1 cellular context compared by ENCODE assay signal in the genomic region with DNA sequence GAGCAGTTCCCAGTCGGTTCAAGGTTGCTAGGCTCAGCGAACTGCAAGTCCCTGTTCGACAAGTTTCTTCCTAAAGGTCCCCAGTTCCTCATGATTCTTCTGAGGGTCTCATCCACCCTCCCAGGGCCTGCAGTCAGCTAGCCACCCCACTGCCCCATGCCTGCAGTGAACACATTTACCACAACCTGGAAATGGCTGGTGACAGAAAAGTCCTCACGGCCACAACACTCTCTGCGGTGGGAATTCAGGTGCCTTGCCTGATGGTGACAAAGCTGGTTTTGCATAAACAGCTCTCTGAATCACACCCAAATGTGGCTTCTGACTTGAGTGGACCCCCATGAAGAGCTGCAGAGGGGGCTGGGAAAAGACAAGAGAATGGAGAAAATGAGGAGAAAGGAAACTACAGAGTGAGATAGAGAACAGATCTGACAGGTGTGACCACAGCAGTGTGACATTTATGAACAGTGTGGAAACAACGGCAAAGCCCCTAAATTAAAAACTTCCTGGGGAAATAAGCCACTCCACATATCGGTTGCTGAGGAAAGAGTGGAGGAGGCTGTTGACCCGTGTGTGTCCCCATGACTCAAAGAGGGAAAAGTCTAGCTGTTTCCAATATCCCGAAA.
TF ChIP-seq lines count a peak whose summit lies in the region.

No MANE protein-coding gene starts in this region.

TF ChIP-seq in GM12878, 131 proteins besides CTCF, POLR2A, EP300 and RAD21 (continues in another document):
- TF ChIP-seq DPF2 (IDR thresholded peaks at IDR 0.05) (peak; percentile 62; the same call in 1 of the 2 replicates), RBBP5 (conservative IDR thresholded peaks at IDR 0.05) (no peak), EED (IDR thresholded peaks at IDR 0.05; ENCODE audit: low read depth) (peak; percentile 73; the same call in 1 of the 2 replicates), HDAC2 (IDR thresholded peaks at IDR 0.05) (no peak), TBL1XR1 (IDR thresholded peaks at IDR 0.05; ENCODE audit: low read depth, low read length) (0 out of 2 replicates have a peak, but pooled peaks have one; percentile 28), PKNOX1 (IDR thresholded peaks at IDR 0.05) (peak; percentile 34; the same call in 1 of the 2 replicates), CREM (IDR thresholded peaks at IDR 0.05; ENCODE audit: low read depth) (peak; percentile 59; the same call in 1 of the 2 replicates), TAF1 (IDR thresholded peaks at IDR 0.05; ENCODE audit: borderline replicate concordance, low read depth, low read length) (peak; percentile 37; the same call in 1 of the 2 replicates), STAT1 (conservative IDR thresholded peaks at IDR 0.05) (no peak), ZNF217 (IDR thresholded peaks at IDR 0.05) (no peak), TCF12 (IDR thresholded peaks at IDR 0.05; ENCODE audit: low read depth, low read length) (peak; percentile 48; the same call in 1 of the 2 replicates), BACH1 (IDR thresholded peaks at IDR 0.05; ENCODE audit: borderline replicate concordance) (0 out of 2 replicates have a peak, but pooled peaks have one; percentile 18), CREB1 (IDR thresholded peaks at IDR 0.05; ENCODE audit: low read depth) (no peak), TCF7 (IDR thresholded peaks at IDR 0.05; ENCODE audit: borderline replicate concordance) (0 out of 2 replicates have a peak, but pooled peaks have one; percentile 36), POU2F2 (IDR thresholded peaks at IDR 0.05; ENCODE audit: borderline replicate concordance, low read depth, low read length) (peak; percentile 93; the same call in 2 of the 3 replicates), PAX5 (IDR thresholded peaks at IDR 0.05; ENCODE audit: borderline replicate concordance, low read depth, low read length) (no peak), SIN3A (IDR thresholded peaks at IDR 0.05; ENCODE audit: low read depth, low read length) (no peak), E2F8 (IDR thresholded peaks at IDR 0.05; ENCODE audit: low read depth, partially characterized antibody) (no peak), IKZF1 (conservative IDR thresholded peaks at IDR 0.05) (peak; percentile 88), ASH2L (IDR thresholded peaks at IDR 0.05; ENCODE audit: borderline replicate concordance, low read depth) (no peak), BHLHE40 (IDR thresholded peaks at IDR 0.05; ENCODE audit: borderline replicate concordance in 1 of 2, low read depth in 2 of 2, low read length in 1 of 2) (peak; percentile 65 to 79), SUZ12 (IDR thresholded peaks at IDR 0.05; ENCODE audit: unreplicated experiment) (no peak), POLR2AphosphoS5 (IDR thresholded peaks at IDR 0.05; ENCODE audit: low read length) (peak; percentile 36; the same call in 1 of the 2 replicates), HDGF (IDR thresholded peaks at IDR 0.05) (0 out of 2 replicates have a peak, but pooled peaks have one; percentile 12), SMAD5 (IDR thresholded peaks at IDR 0.05; ENCODE audit: low read depth) (peak; percentile 45; the same call in 1 of the 2 replicates), NFYA (IDR thresholded peaks at IDR 0.05; ENCODE audit: borderline replicate concordance, low read depth, low read length) (no peak), USF1 (IDR thresholded peaks at IDR 0.05; ENCODE audit: borderline replicate concordance, extremely low read length, insufficient read depth, low read depth, low read length) (no peak), FOXK2 (IDR thresholded peaks at IDR 0.05) (no peak), MTA2 (IDR thresholded peaks at IDR 0.05; ENCODE audit: low read depth) (peak; percentile 71), CHD1 (IDR thresholded peaks at IDR 0.05; ENCODE audit: low read depth, low read length) (no peak), ATF7 (IDR thresholded peaks at IDR 0.05; ENCODE audit: low read depth) (peak; percentile 31; the same call in 1 of the 2 replicates), TCF3 (IDR thresholded peaks at IDR 0.05; ENCODE audit: borderline replicate concordance, insufficient read depth, low read depth, low read length) (0 out of 2 replicates have a peak, but pooled peaks have one; percentile 68), GATAD2B (conservative IDR thresholded peaks at IDR 0.05; ENCODE audit: low read depth) (0 out of 2 replicates have a peak, but pooled peaks have one; percentile 34), MEF2B (IDR thresholded peaks at IDR 0.05; ENCODE audit: partially characterized antibody, poor library complexity, severe bottlenecking) (peak; percentile 59), CHD2 (IDR thresholded peaks at IDR 0.05; ENCODE audit: borderline replicate concordance, low read depth, low read length) (peak; percentile 38; the same call in 1 of the 2 replicates), SKIL (IDR thresholded peaks at IDR 0.05; ENCODE audit: low read depth, poor library complexity, severe bottlenecking) (peak; percentile 43), CBFB (IDR thresholded peaks at IDR 0.05; ENCODE audit: low read depth) (peak; percentile 86; the same call in 1 of the 2 replicates), SREBF1 (IDR thresholded peaks at IDR 0.05; ENCODE audit: low read length) (no peak), EGR1 (IDR thresholded peaks at IDR 0.05; ENCODE audit: borderline replicate concordance in 1 of 2, low read depth in 2 of 2, low read length in 2 of 2) (no peak), IRF4 (IDR thresholded peaks at IDR 0.05; ENCODE audit: low read depth, low read length) (no peak)
- TF ChIP-seq, protein P1, sequence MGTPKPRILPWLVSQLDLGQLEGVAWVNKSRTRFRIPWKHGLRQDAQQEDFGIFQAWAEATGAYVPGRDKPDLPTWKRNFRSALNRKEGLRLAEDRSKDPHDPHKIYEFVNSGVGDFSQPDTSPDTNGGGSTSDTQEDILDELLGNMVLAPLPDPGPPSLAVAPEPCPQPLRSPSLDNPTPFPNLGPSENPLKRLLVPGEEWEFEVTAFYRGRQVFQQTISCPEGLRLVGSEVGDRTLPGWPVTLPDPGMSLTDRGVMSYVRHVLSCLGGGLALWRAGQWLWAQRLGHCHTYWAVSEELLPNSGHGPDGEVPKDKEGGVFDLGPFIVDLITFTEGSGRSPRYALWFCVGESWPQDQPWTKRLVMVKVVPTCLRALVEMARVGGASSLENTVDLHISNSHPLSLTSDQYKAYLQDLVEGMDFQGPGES (IDR thresholded peaks at IDR 0.05): no peak
- TF ChIP-seq, protein P2, sequence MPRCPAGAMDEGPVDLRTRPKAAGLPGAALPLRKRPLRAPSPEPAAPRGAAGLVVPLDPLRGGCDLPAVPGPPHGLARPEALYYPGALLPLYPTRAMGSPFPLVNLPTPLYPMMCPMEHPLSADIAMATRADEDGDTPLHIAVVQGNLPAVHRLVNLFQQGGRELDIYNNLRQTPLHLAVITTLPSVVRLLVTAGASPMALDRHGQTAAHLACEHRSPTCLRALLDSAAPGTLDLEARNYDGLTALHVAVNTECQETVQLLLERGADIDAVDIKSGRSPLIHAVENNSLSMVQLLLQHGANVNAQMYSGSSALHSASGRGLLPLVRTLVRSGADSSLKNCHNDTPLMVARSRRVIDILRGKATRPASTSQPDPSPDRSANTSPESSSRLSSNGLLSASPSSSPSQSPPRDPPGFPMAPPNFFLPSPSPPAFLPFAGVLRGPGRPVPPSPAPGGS (IDR thresholded peaks at IDR 0.05; ENCODE audit: borderline replicate concordance, insufficient read depth, low read depth, low read length, poor library complexity, severe bottlenecking): peak; percentile 27
- TF ChIP-seq, protein P3, sequence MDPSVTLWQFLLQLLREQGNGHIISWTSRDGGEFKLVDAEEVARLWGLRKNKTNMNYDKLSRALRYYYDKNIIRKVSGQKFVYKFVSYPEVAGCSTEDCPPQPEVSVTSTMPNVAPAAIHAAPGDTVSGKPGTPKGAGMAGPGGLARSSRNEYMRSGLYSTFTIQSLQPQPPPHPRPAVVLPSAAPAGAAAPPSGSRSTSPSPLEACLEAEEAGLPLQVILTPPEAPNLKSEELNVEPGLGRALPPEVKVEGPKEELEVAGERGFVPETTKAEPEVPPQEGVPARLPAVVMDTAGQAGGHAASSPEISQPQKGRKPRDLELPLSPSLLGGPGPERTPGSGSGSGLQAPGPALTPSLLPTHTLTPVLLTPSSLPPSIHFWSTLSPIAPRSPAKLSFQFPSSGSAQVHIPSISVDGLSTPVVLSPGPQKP (IDR thresholded peaks at IDR 0.05; ENCODE audit: low read depth, low read length): no peak
- TF ChIP-seq, protein P4, sequence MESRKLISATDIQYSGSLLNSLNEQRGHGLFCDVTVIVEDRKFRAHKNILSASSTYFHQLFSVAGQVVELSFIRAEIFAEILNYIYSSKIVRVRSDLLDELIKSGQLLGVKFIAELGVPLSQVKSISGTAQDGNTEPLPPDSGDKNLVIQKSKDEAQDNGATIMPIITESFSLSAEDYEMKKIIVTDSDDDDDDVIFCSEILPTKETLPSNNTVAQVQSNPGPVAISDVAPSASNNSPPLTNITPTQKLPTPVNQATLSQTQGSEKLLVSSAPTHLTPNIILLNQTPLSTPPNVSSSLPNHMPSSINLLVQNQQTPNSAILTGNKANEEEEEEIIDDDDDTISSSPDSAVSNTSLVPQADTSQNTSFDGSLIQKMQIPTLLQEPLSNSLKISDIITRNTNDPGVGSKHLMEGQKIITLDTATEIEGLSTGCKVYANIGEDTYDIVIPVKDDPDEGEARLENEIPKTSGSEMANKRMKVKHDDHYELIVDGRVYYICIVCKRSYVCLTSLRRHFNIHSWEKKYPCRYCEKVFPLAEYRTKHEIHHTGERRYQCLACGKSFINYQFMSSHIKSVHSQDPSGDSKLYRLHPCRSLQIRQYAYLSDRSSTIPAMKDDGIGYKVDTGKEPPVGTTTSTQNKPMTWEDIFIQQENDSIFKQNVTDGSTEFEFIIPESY (IDR thresholded peaks at IDR 0.05): no peak
- TF ChIP-seq, protein P5, sequence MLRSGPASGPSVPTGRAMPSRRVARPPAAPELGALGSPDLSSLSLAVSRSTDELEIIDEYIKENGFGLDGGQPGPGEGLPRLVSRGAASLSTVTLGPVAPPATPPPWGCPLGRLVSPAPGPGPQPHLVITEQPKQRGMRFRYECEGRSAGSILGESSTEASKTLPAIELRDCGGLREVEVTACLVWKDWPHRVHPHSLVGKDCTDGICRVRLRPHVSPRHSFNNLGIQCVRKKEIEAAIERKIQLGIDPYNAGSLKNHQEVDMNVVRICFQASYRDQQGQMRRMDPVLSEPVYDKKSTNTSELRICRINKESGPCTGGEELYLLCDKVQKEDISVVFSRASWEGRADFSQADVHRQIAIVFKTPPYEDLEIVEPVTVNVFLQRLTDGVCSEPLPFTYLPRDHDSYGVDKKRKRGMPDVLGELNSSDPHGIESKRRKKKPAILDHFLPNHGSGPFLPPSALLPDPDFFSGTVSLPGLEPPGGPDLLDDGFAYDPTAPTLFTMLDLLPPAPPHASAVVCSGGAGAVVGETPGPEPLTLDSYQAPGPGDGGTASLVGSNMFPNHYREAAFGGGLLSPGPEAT (IDR thresholded peaks at IDR 0.05; ENCODE audit: low read depth): peak; percentile 81
- TF ChIP-seq, protein P6, sequence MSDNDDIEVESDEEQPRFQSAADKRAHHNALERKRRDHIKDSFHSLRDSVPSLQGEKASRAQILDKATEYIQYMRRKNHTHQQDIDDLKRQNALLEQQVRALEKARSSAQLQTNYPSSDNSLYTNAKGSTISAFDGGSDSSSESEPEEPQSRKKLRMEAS (IDR thresholded peaks at IDR 0.05; ENCODE audit: low read depth, low read length): no peak; the same call in 1 of the 2 replicates
